31 cellular contexts compared by ENCODE assay signal in genomic region chr2:17717666-17718065, GRCh38.
"Had no signal": no experiment of that assay in that cellular context is flagged by ENCODE, and none has a peak within 500 bp of the region (broad histone marks: within the 10 kb centered on the region; RNA-seq: fewer than 3 reads in every experiment).

No MANE protein-coding gene starts in this region.

- ATAC-seq: activated CD8-positive, alpha-beta T cell treated with anti-CD3 and anti-CD28 coated beads for 36 hours; activated naive CD4-positive, alpha-beta T cell treated with anti-CD3 and anti-CD28 coated beads, Interleukin-2, amount 50 U/mL, for 72 hours; activated T-cell treated with anti-CD3 and anti-CD28 coated beads, Interleukin-2, amount 50 U/mL, for 4 hours; activated T-cell treated with anti-CD3 and anti-CD28 coated beads, Interleukin-2, amount 50 U/mL, for 72 hours; activated T-helper 17 cell treated with anti-CD3 and anti-CD28 coated beads, Interleukin-2, amount 50 U/mL, for 72 hours; body of pancreas had no signal

- H3K4me3 ChIP-seq: adrenal gland, body of pancreas, breast epithelium had no signal

- H3K36me3 ChIP-seq: breast epithelium had no signal

- H3K9me3 ChIP-seq: adrenal gland, body of pancreas, breast epithelium had no signal

- H3K4me1 ChIP-seq: adrenal gland, body of pancreas, breast epithelium had no signal

- DNase-seq: activated B cell treated with CpG ODN at 0.5 μM for 24 hours; activated CD4-positive, alpha-beta memory T cell treated with anti-CD3 and anti-CD28 coated beads for 36 hours; activated CD4-positive, alpha-beta T cell treated with anti-CD3 and anti-CD28 coated beads for 4 hours; activated CD4-positive, alpha-beta T cell treated with anti-CD3 and anti-CD28 coated beads, Interleukin-2, amount 10 ng/mL, durations not matched to agents 24 days and 14 days; activated CD4-positive, alpha-beta T cell treated with anti-CD3 and anti-CD28 coated beads, Interleukin-2, amount 50 U/mL, for 1 hour; activated CD4-positive, alpha-beta T cell treated with anti-CD3 and anti-CD28 coated beads, Interleukin-2, amount 50 U/mL, for 4 hours; activated CD4-positive, CD25-positive, alpha-beta regulatory T cell treated with anti-CD3 and anti-CD28 coated beads, Interleukin-2, amount 50 U/mL, for 72 hours; activated CD8-positive, alpha-beta memory T cell treated with anti-CD3 and anti-CD28 coated beads, Interleukin-2, amount 50 U/mL, for 4 hours; activated CD8-positive, alpha-beta T cell treated with anti-CD3 and anti-CD28 coated beads for 36 hours; activated effector memory CD4-positive, alpha-beta T cell treated with anti-CD3 and anti-CD28 coated beads, Interleukin-2, amount 50 U/mL, for 16 hours; activated gamma-delta T cell treated with Interleukin-2 at 50 U/mL for 16 hours; activated naive CD4-positive, alpha-beta T cell; activated naive CD4-positive, alpha-beta T cell treated with anti-CD3 and anti-CD28 coated beads for 36 hours; activated naive CD4-positive, alpha-beta T cell treated with anti-CD3 and anti-CD28 coated beads, Interleukin-2, amount 50 U/mL, for 16 hours; activated naive CD8-positive, alpha-beta T cell treated with anti-CD3 and anti-CD28 coated beads for 36 hours; activated T-cell treated with anti-CD3 and anti-CD28 coated beads for 4 hours; activated T-cell treated with anti-CD3 and anti-CD28 coated beads, Interleukin-2, amount 50 U/mL, for 1 hour; activated T-cell treated with anti-CD3 and anti-CD28 coated beads, Interleukin-2, amount 50 U/mL, for 4 hours; activated T-cell treated with anti-CD3 and anti-CD28 coated beads, Interleukin-2, amount 50 U/mL, for 72 hours; adrenal gland; amniotic stem cell; aorta; body of pancreas; brain microvascular endothelial cell; central memory CD4-positive, alpha-beta T cell; T-helper 1 cell; T-helper 2 cell; T-helper 9 cell had no signal

- H3K27me3 ChIP-seq: adrenal gland, body of pancreas, brain microvascular endothelial cell, breast epithelium had no signal

- H3K27ac ChIP-seq: adrenal gland, body of pancreas, brain microvascular endothelial cell, breast epithelium had no signal
